24 cellular contexts compared by ENCODE assay signal in genomic region chr10:132850896-132851295, GRCh38.
DNase-seq lines count a peak whose midpoint lies in the region; ATAC-seq, FAIRE-seq and TF ChIP-seq lines count a peak whose summit lies in the region.
"Had no signal": no experiment of that assay in that cellular context is flagged by ENCODE, and none has a peak within 500 bp of the region (broad histone marks: within the 10 kb centered on the region; RNA-seq: fewer than 3 reads in every experiment).

No MANE protein-coding gene starts in this region.

- H3K36me3 ChIP-seq in H1 (ENCODE audit: control insufficient read depth in 2 of 4, insufficient read depth in 4 of 4, low read length in 3 of 4) = no peaks in the 10 kb centered on the region
- H3K36me3 ChIP-seq: BE2C, esophagus squamous epithelium had no signal

- POLR2A ChIA-PET in H1 (lab: Charles Lee; ENCODE audit: partially characterized antibody) = no interaction called here

- ATAC-seq in Right ventricle myocardium inferior (no peak), GM21447 (IDR thresholded peaks at IDR 0.05; ENCODE audit: unreplicated experiment) (no peak)
- ATAC-seq: mucosa of descending colon had no signal

- H3K9me3 ChIP-seq in H1 (ENCODE audit: insufficient read depth in 2 of 2, low read depth in 1 of 2, low read length in 1 of 2) = no peaks in the 10 kb centered on the region; a peak in 1 of 4 replicates
- H3K9me3 ChIP-seq: BE2C, Caco-2, esophagus squamous epithelium, mucosa of descending colon had no signal

- H2BK20ac ChIP-seq in H1 (ENCODE audit: low read length) = no peak overlapping the region

- no peaks in the 10 kb centered on the region for H3K79me2 ChIP-seq in H1 (ENCODE audit: control insufficient read depth in 1 of 2, insufficient read depth in 2 of 2, low read length in 2 of 2)

- H3K4me3 Mint-ChIP-seq in progenitor cell of endocrine pancreas (ENCODE audit: low read depth) (no peak overlapping the region), endothelial cell (ENCODE audit: unreplicated experiment) (no peak overlapping the region)
- H3K4me3 Mint-ChIP-seq: brain had no signal

- H3K27me3 Mint-ChIP-seq in progenitor cell of endocrine pancreas (peaks cover 6% of the 10 kb centered on the region), endothelial cell (ENCODE audit: unreplicated experiment) (peaks cover 5% of the 10 kb centered on the region)

- H3K36me3 Mint-ChIP-seq in progenitor cell of endocrine pancreas (ENCODE audit: insufficient read depth) (peaks cover 12% of the 10 kb centered on the region), endothelial cell (ENCODE audit: low read depth, unreplicated experiment) (no peaks in the 10 kb centered on the region)
- H3K36me3 Mint-ChIP-seq: brain had no signal

- intact Hi-C loops in cardiac septum (cut with DNase I) = no loop called here
- intact Hi-C loops in Right ventricle myocardium inferior (cut with DNase I) = no loop called here

- TF ChIP-seq CTCF in H1 (IDR thresholded peaks at IDR 0.05; ENCODE audit: control extremely low read depth in 1 of 3, insufficient read depth in 1 of 3, low read depth in 1 of 3, low read length in 3 of 3) = peak in 2 of 3 experiments; percentile 6 to 13; a peak in 1 of 4 replicates
- TF ChIP-seq CTCF in progenitor cell of endocrine pancreas (IDR thresholded peaks at IDR 0.05; ENCODE audit: unreplicated experiment) = no peak
- no peak for TF ChIP-seq CTCF in endothelial cell (IDR thresholded peaks at IDR 0.05; ENCODE audit: unreplicated experiment)

- H3K4me2 ChIP-seq in H1 (ENCODE audit: insufficient read depth in 1 of 2, low read depth in 2 of 2, low read length in 2 of 2) = no peak overlapping the region

- 88% methylated on average over 17 of the region's 17 CpGs; no CpG with 5 or more reads in 1 of the 2 experiments for WGBS in H1 (ENCODE audit: extremely low coverage in 1 of 2, insufficient coverage in 1 of 2, insufficient read length in 1 of 2, insufficient replicate concordance in 2 of 2, low coverage in 1 of 2, low lambda C conversion rate in 2 of 2, missing lambda C conversion rate in 1 of 2), 2 experiments

- no peak overlapping the region for H4K91ac ChIP-seq in H1 (replicated peaks; ENCODE audit: insufficient read length, low read length)

- FAIRE-seq in H1 (lab: Jason Lieb, UNC) = no peak
- FAIRE-seq: colon, frontal cortex, H54 had no signal

- H3K23ac ChIP-seq in H1 (ENCODE audit: insufficient read length) = no peak overlapping the region

- H2BK120ac ChIP-seq in H1 (replicated peaks; ENCODE audit: low read depth, low read length) = no peak overlapping the region

- no peak overlapping the region for H3K56ac ChIP-seq in H1 (replicated peaks; ENCODE audit: insufficient read length, low read depth, low read length)

- H4K5ac ChIP-seq in H1 (ENCODE audit: insufficient read length, low read depth, low read length) = no peak overlapping the region

- CTCF ChIA-PET in H1 (lab: Charles Lee; ENCODE audit: partially characterized antibody) = interaction anchor here (0.9 to 3.7 kb wide), 11 partner anchors 9 to 196 kb away, joined by 3 to 18 read pairs (median 4); no protein-coding TSS in a partner anchor

- TF ChIP-seq RAD21 in H1 (IDR thresholded peaks at IDR 0.05 in 1 of 2, conservative IDR thresholded peaks at IDR 0.05 in 1 of 2; ENCODE audit: low read depth in 2 of 2, low read length in 2 of 2) = no peak; a peak in 1 of 4 replicates

- no peak overlapping the region for H3K4me3 ChIP-seq in H1 (ENCODE audit: extremely low read depth in 1 of 4, insufficient read depth in 2 of 4, low read depth in 3 of 4, low read length in 4 of 4)
- H3K4me3 ChIP-seq: esophagus squamous epithelium, mucosa of descending colon had no signal

- H3K9me3 Mint-ChIP-seq in progenitor cell of endocrine pancreas (ENCODE audit: low read depth) = peaks cover 20% of the 10 kb centered on the region
- H3K9me3 Mint-ChIP-seq in endothelial cell (ENCODE audit: unreplicated experiment) = no peaks in the 10 kb centered on the region

- DNase-seq in cardiac septum (ENCODE audit: low spot score) (peak; percentile 57), Right ventricle myocardium inferior (ENCODE audit: missing footprints) (no peak), H1 (ENCODE audit: low read depth in 1 of 2, low spot score in 2 of 2) (no peak), progenitor cell of endocrine pancreas (ENCODE audit: low spot score, unreplicated experiment) (peak; percentile 6), endothelial cell (ENCODE audit: low spot score) (no peak), Ammon's horn (ENCODE audit: low spot score) (no peak), NCI-H2107 treated with DMSO at 0.1 percent for 48 hours (lab: John Stamatoyannopoulos, UW; ENCODE audit: unreplicated experiment) (no peak)
- DNase-seq: activated effector memory CD4-positive, alpha-beta T cell treated with Interleukin-2 at 50 U/mL for 16 hours; BE2C; DMS79 treated with DMSO at 0.1 percent for 48 hours; esophagus squamous epithelium; hypothalamus; Kasumi-1; mucosa of descending colon; NCI-H1694 treated with DMSO at 0.1 percent for 48 hours; NCI-H2227 treated with DMSO at 0.1 percent for 48 hours; NCI-H774 had no signal

- no peak overlapping the region for H2AFZ ChIP-seq in H1 (ENCODE audit: low read length)

- H4K8ac ChIP-seq in H1 (ENCODE audit: extremely low read depth, insufficient read depth, low read length) = no peak overlapping the region

- H3K4me1 Mint-ChIP-seq in progenitor cell of endocrine pancreas (ENCODE audit: low read depth) = peaks cover 11% of the 10 kb centered on the region
- no peaks in the 10 kb centered on the region for H3K4me1 Mint-ChIP-seq in endothelial cell (ENCODE audit: unreplicated experiment)

- H3K14ac ChIP-seq in H1 (ENCODE audit: insufficient read length) = no peak overlapping the region

- no peaks in the 10 kb centered on the region for H3K79me1 ChIP-seq in H1 (ENCODE audit: low read depth, low read length)

- no peak overlapping the region for H3K9ac ChIP-seq in H1 (replicated peaks in 1 of 4; ENCODE audit: extremely low read depth in 1 of 4, low read depth in 3 of 4, low read length in 3 of 4)

- H4K20me1 ChIP-seq in H1 (replicated peaks in 1 of 2; ENCODE audit: control insufficient read depth in 1 of 2, insufficient read depth in 2 of 2, low read length in 2 of 2) = no peaks in the 10 kb centered on the region

- H2BK5ac ChIP-seq in H1 (ENCODE audit: low read depth, low read length) = no peak overlapping the region

- no peaks in the 10 kb centered on the region for H3K23me2 ChIP-seq in H1 (ENCODE audit: low read depth, low read length)

- H2BK15ac ChIP-seq in H1 (ENCODE audit: low read length) = no peak overlapping the region

- H3K27me3 ChIP-seq in H1 (replicated peaks in 1 of 4; ENCODE audit: control insufficient read depth in 3 of 4, extremely low read depth in 1 of 4, insufficient read depth in 3 of 4, low read length in 3 of 4) = no peaks in the 10 kb centered on the region

- H2AK5ac ChIP-seq in H1 (ENCODE audit: low read depth, low read length) = no peak overlapping the region

- H3K27ac Mint-ChIP-seq in progenitor cell of endocrine pancreas (no peak overlapping the region), endothelial cell (ENCODE audit: unreplicated experiment) (no peak overlapping the region)
- H3K27ac Mint-ChIP-seq: brain had no signal

- TF ChIP-seq POLR2A in H1 (IDR thresholded peaks at IDR 0.05; ENCODE audit: control extremely low read depth in 1 of 2, low read depth in 2 of 2, low read length in 2 of 2) = no peak

- H2BK12ac ChIP-seq in H1 (ENCODE audit: low read depth, low read length) = no peak overlapping the region

- H3K4me1 ChIP-seq in H1 (replicated peaks in 1 of 4; ENCODE audit: control insufficient read depth in 3 of 4, insufficient read depth in 4 of 4, low read length in 3 of 4) = no peaks in the 10 kb centered on the region; a peak in 1 of 7 replicates
- H3K4me1 ChIP-seq: BE2C had no signal

- no peak overlapping the region for H3K18ac ChIP-seq in H1 (ENCODE audit: extremely low read depth, low read length)

- TF ChIP-seq EP300 in H1 (IDR thresholded peaks at IDR 0.05; ENCODE audit: borderline replicate concordance in 1 of 2, low read depth in 2 of 2, low read length in 2 of 2) = no peak

- H3K4ac ChIP-seq in H1 (replicated peaks; ENCODE audit: insufficient read length, low read depth, low read length) = no peak overlapping the region

- H3K27ac ChIP-seq in H1 (ENCODE audit: low read depth, low read length) = no peak overlapping the region
- H3K27ac ChIP-seq: esophagus squamous epithelium, RWPE1 had no signal

TF ChIP-seq in H1, 55 proteins besides CTCF, POLR2A, EP300 and RAD21:
- TF ChIP-seq ASH2L (IDR thresholded peaks at IDR 0.05; ENCODE audit: low read length) (no peak), TCF12 (IDR thresholded peaks at IDR 0.05; ENCODE audit: low read depth, low read length) (no peak), FOSL1 (IDR thresholded peaks at IDR 0.05; ENCODE audit: insufficient read depth, low read depth, low read length) (no peak), HDAC6 (IDR thresholded peaks at IDR 0.05; ENCODE audit: low read depth, low read length) (no peak), SP2 (IDR thresholded peaks at IDR 0.05; ENCODE audit: low read length) (no peak), POLR2AphosphoS5 (IDR thresholded peaks at IDR 0.05; ENCODE audit: low read depth, low read length) (no peak), EZH2 (IDR thresholded peaks at IDR 0.05; ENCODE audit: low read depth, low read length, severe bottlenecking) (no peak), YY1 (IDR thresholded peaks at IDR 0.05; ENCODE audit: low read depth, low read length) (no peak), SP4 (IDR thresholded peaks at IDR 0.05; ENCODE audit: low read length) (no peak), CBX8 (IDR thresholded peaks at IDR 0.05; ENCODE audit: borderline replicate concordance, low read depth, low read length) (no peak), KDM1A (IDR thresholded peaks at IDR 0.05; ENCODE audit: borderline replicate concordance, low read length) (no peak), CBX5 (IDR thresholded peaks at IDR 0.05; ENCODE audit: low read depth, low read length) (no peak)

Comparison
In these comparisons a context has a peak if more than half of its experiments do, and no peak if none do; other contexts are left out.
1. DNase-seq: peak in cardiac septum (single experiment) and progenitor cell of endocrine pancreas (single experiment); none in Right ventricle myocardium inferior (single experiment), H1 (0 of 2), endothelial cell (single experiment), Ammon's horn (single experiment) and NCI-H2107 treated with DMSO at 0.1 percent for 48 hours (single experiment).
2. CTCF ChIP-seq: peak in H1 (2 of 3); none in progenitor cell of endocrine pancreas (single experiment) and endothelial cell (single experiment).